ENCODE assay signal across 9 cellular contexts in genomic region chr15:99613887-99614642, GRCh38. TPM values are rescaled to one million over a fixed set of nuclear protein-coding genes. Genes with fewer than 3 reads are reported as not detected.
DNase-seq lines count a peak whose midpoint lies in the region; ATAC-seq and TF ChIP-seq lines count a peak whose summit lies in the region.
"Had no signal": no experiment of that assay in that cellular context is flagged by ENCODE, and none has a peak within 500 bp of the region (broad histone marks: within the 10 kb centered on the region; RNA-seq: fewer than 3 reads in every experiment).

No MANE protein-coding gene starts in this region.

- no peaks in the 10 kb centered on the region for H3K36me3 ChIP-seq in neural cell (ENCODE audit: insufficient read depth, low read length)
- H3K36me3 ChIP-seq in WERI-Rb-1: no peaks in the 10 kb centered on the region
- H3K36me3 ChIP-seq in endodermal cell (ENCODE audit: control insufficient read depth, insufficient read depth, low read length): no peaks in the 10 kb centered on the region

- H3K27me3 ChIP-seq in neural cell (ENCODE audit: insufficient read depth, low read depth, low read length) (no peaks in the 10 kb centered on the region), WERI-Rb-1 (ENCODE audit: insufficient read depth, low read depth, severe bottlenecking) (no peaks in the 10 kb centered on the region), endodermal cell (ENCODE audit: control insufficient read depth, insufficient read depth, low read length, poor library complexity, severe bottlenecking) (no peaks in the 10 kb centered on the region)

- peaks cover 9% of the 10 kb centered on the region for H3K4me1 ChIP-seq in endodermal cell (ENCODE audit: control insufficient read depth, insufficient read depth, low read length)

- TF ChIP-seq CTCF in neural cell (IDR thresholded peaks at IDR 0.05; ENCODE audit: poor library complexity, severe bottlenecking): no peak
- TF ChIP-seq CTCF in WERI-Rb-1 (IDR thresholded peaks at IDR 0.05; ENCODE audit: low read depth, low read length): no peak
- TF ChIP-seq CTCF in endodermal cell (conservative IDR thresholded peaks at IDR 0.05): no peak

- H3K4me2 ChIP-seq in neural cell (ENCODE audit: low read length): no peak overlapping the region

- peaks cover 30 to 50% of the 10 kb centered on the region in 2 donors for H3K4me1 Mint-ChIP-seq in effector memory CD8-positive, alpha-beta T cell (ENCODE audit: low read depth in 2 of 2)
- H3K4me1 Mint-ChIP-seq in endodermal cell: peaks cover 38% of the 10 kb centered on the region

- no peak overlapping the region for H3K4me3 Mint-ChIP-seq in effector memory CD8-positive, alpha-beta T cell
- no peak overlapping the region for H3K4me3 Mint-ChIP-seq in endodermal cell
- H3K4me3 Mint-ChIP-seq: activated naive CD8-positive, alpha-beta T cell treated with anti-CD3 and anti-CD28 coated beads, Interleukin-2, amount 10 ng/mL, durations not matched to agents 7 days and 5 days had no signal

- no peak overlapping the region for H3K9ac ChIP-seq in neural cell (ENCODE audit: low read length)
- H3K9ac ChIP-seq in endodermal cell (ENCODE audit: extremely low read depth, low read length, poor library complexity, severe bottlenecking): no peak overlapping the region

- H3F3A ChIP-seq in neural cell (ENCODE audit: insufficient read depth, low read length, poor library complexity, severe bottlenecking): no peaks in the 10 kb centered on the region

- no peak for TF ChIP-seq RAD21 in neural cell (conservative IDR thresholded peaks at IDR 0.05)

- DNase-seq in CD1c-positive myeloid dendritic cell (ENCODE audit: extremely low spot score): peak; percentile 64
- peak; percentile 58 for DNase-seq in LHCN-M2 (ENCODE audit: low read depth)
- DNase-seq in effector memory CD8-positive, alpha-beta T cell: no peak
- DNase-seq in NCI-H774 (lab: John Stamatoyannopoulos, UW): no peak
- no peak for DNase-seq in WERI-Rb-1
- DNase-seq in endodermal cell: no peak
- DNase-seq: activated naive CD8-positive, alpha-beta T cell treated with anti-CD3 and anti-CD28 coated beads, Interleukin-2, amount 10 ng/mL, durations not matched to agents 7 days and 5 days had no signal

- WGBS in endodermal cell (ENCODE audit: insufficient coverage in 1 of 2, insufficient read length in 1 of 2), 2 experiments: 95 to 100% methylated on average over 4 to 5 of the region's 6 CpGs

- ATAC-seq in effector memory CD8-positive, alpha-beta T cell (replicated peaks): peak; percentile 19
- no peak for ATAC-seq in HG03457 (IDR thresholded peaks at IDR 0.05; ENCODE audit: unreplicated experiment)

- H3K4me3 ChIP-seq in neural cell (ENCODE audit: low read length): no peak overlapping the region
- H3K4me3 ChIP-seq in WERI-Rb-1 (ENCODE audit: low read depth, low read length): no peak overlapping the region
- H3K4me3 ChIP-seq in endodermal cell (ENCODE audit: low read length): no peak overlapping the region

- H3K9me3 Mint-ChIP-seq in effector memory CD8-positive, alpha-beta T cell: no peaks in the 10 kb centered on the region
- no peaks in the 10 kb centered on the region for H3K9me3 Mint-ChIP-seq in endodermal cell
- H3K9me3 Mint-ChIP-seq: activated naive CD8-positive, alpha-beta T cell treated with anti-CD3 and anti-CD28 coated beads, Interleukin-2, amount 10 ng/mL, durations not matched to agents 7 days and 5 days had no signal

- no peaks in the 10 kb centered on the region for H3K27me3 Mint-ChIP-seq in effector memory CD8-positive, alpha-beta T cell
- H3K27me3 Mint-ChIP-seq in endodermal cell (ENCODE audit: insufficient read depth): no peaks in the 10 kb centered on the region
- H3K27me3 Mint-ChIP-seq: activated naive CD8-positive, alpha-beta T cell treated with anti-CD3 and anti-CD28 coated beads, Interleukin-2, amount 10 ng/mL, durations not matched to agents 7 days and 5 days had no signal

- no peaks in the 10 kb centered on the region for H4K20me1 ChIP-seq in neural cell (ENCODE audit: insufficient read depth)

- H3K9me2 ChIP-seq in neural cell (ENCODE audit: insufficient read depth, low read length): no peaks in the 10 kb centered on the region

- H2AFZ ChIP-seq in neural cell (ENCODE audit: low read depth, low read length): no peak overlapping the region

- H3K9me3 ChIP-seq in neural cell (ENCODE audit: low read length): no peaks in the 10 kb centered on the region
- H3K9me3 ChIP-seq in WERI-Rb-1 (ENCODE audit: severe bottlenecking): no peaks in the 10 kb centered on the region
- H3K9me3 ChIP-seq in endodermal cell (ENCODE audit: control insufficient read depth, low read length): no peaks in the 10 kb centered on the region

- TF ChIP-seq EP300 in neural cell (conservative IDR thresholded peaks at IDR 0.05; ENCODE audit: poor library complexity, severe bottlenecking): no peak

- peak overlapping the region; percentile 12 for H3K27ac ChIP-seq in neural cell (ENCODE audit: low read length)
- no peak overlapping the region for H3K27ac ChIP-seq in WERI-Rb-1
- no peak overlapping the region for H3K27ac ChIP-seq in endodermal cell (ENCODE audit: low read depth, low read length)

- peaks cover 3% of the 10 kb centered on the region for H3K36me3 Mint-ChIP-seq in effector memory CD8-positive, alpha-beta T cell (ENCODE audit: insufficient read depth)
- no peaks in the 10 kb centered on the region for H3K36me3 Mint-ChIP-seq in endodermal cell (ENCODE audit: low read depth)

- H3K27ac Mint-ChIP-seq in effector memory CD8-positive, alpha-beta T cell: peak overlapping the region in 1 of 2 donors; percentile 36
- H3K27ac Mint-ChIP-seq in endodermal cell: no peak overlapping the region
- H3K27ac Mint-ChIP-seq: activated naive CD8-positive, alpha-beta T cell treated with anti-CD3 and anti-CD28 coated beads, Interleukin-2, amount 10 ng/mL, durations not matched to agents 7 days and 5 days had no signal

- peaks cover 9% of the 10 kb centered on the region for H3K79me2 ChIP-seq in neural cell (replicated peaks; ENCODE audit: insufficient read depth, low read length)

TF ChIP-seq in neural cell, 6 proteins besides CTCF, POLR2A, EP300 and RAD21:
- TF ChIP-seq REST (IDR thresholded peaks at IDR 0.05; ENCODE audit: borderline replicate concordance) (no peak), SMC3 (conservative IDR thresholded peaks at IDR 0.05; ENCODE audit: poor library complexity) (no peak), EZH2 (IDR thresholded peaks at IDR 0.05; ENCODE audit: borderline replicate concordance, insufficient read depth, low read length, poor library complexity, severe bottlenecking) (no peak), POLR2AphosphoS5 (IDR thresholded peaks at IDR 0.05) (no peak), TAF1 (IDR thresholded peaks at IDR 0.05; ENCODE audit: low read depth) (no peak), MXI1 (conservative IDR thresholded peaks at IDR 0.05; ENCODE audit: poor library complexity, severe bottlenecking) (no peak)

RNA-seq across cellular contexts. Expression of gene MEF2A, which starts 48.3 kb away (rescaled TPM):
- 44.7 and 47.2 TPM in 2 replicates for total RNA-seq in LHCN-M2 (2014; rRNA removed)
- polyA plus RNA-seq in LHCN-M2 (2012): 10.7 TPM
- polyA plus RNA-seq in neural cell: 29.0 and 32.2 TPM in 2 replicates
- polyA minus RNA-seq in neural cell: 55.8 and 88.7 TPM in 2 replicates
- total RNA-seq in endodermal cell: 10 to 100 TPM; 23.5 to 28.6 TPM
- 26.4 TPM for polyA plus RNA-seq in endodermal cell (2013, experiment 1 of 2)
- polyA plus RNA-seq in endodermal cell (2013, experiment 2 of 2): 27.9 TPM

Comparison
In these comparisons a context has a peak if more than half of its experiments do, and no peak if none do; other contexts are left out.
1. DNase-seq: peak in CD1c-positive myeloid dendritic cell (single experiment) and LHCN-M2 (single experiment); none in effector memory CD8-positive, alpha-beta T cell (0 of 3), NCI-H774 (single experiment), WERI-Rb-1 (single experiment) and endodermal cell (single experiment).